14 cellular contexts compared by ENCODE assay signal in the genomic region with DNA sequence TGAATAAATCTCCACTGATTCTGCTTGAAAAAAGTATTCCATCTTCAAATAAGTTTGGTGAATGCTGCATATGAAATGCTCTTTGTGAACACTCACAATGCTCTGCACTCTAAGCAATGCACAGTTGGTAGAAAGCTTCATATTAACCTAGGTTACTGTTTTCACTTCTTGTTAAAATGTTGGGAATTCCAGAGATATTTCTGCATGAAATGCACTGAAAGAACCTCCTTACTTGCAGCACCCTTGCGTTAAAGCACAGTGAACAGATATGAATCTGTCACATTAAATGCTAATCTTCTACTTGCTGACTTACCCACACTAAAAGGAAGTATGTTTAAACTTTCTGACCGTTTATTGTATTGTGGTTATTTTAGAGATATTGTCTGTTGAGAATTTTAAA.
"Had no signal": no experiment of that assay in that cellular context is flagged by ENCODE, and none has a peak within 500 bp of the region (broad histone marks: within the 10 kb centered on the region; RNA-seq: fewer than 3 reads in every experiment).

No MANE protein-coding gene starts in this region.

- H3K27me3 Mint-ChIP-seq: natural killer cell treated with Interleukin-12 subunit alpha and Interleukin-12 subunit beta and Interleukin-15 and Interleukin-18, amount 100 ng/mL, for 72 hours had no signal

- H3K36me3 ChIP-seq: spleen, stomach had no signal

- H3K9me3 ChIP-seq: psoas muscle, stomach, testis had no signal

- H3K4me3 ChIP-seq: psoas muscle, spleen, stomach, testis had no signal

- DNase-seq: activated CD4-positive, alpha-beta T cell treated with anti-CD3 and anti-CD28 coated beads, Interleukin-2, amount 50 U/mL, for 4 hours; activated naive CD4-positive, alpha-beta T cell treated with anti-CD3 and anti-CD28 coated beads for 36 hours; hippocampal formation; kidney glomerular epithelial cell; mesendoderm; psoas muscle; spleen; stomach; testis had no signal

- H3K36me3 Mint-ChIP-seq: natural killer cell treated with Interleukin-12 subunit alpha and Interleukin-12 subunit beta and Interleukin-15 and Interleukin-18, amount 100 ng/mL, for 72 hours had no signal

- ATAC-seq: activated CD4-positive, CD25-positive, alpha-beta regulatory T cell treated with anti-CD3 and anti-CD28 coated beads, Interleukin-2, amount 50 U/mL, for 24 hours; esophagus mucosa; natural killer cell treated with Interleukin-12 subunit alpha and Interleukin-12 subunit beta and Interleukin-15 and Interleukin-18, amount 100 ng/mL, for 72 hours; psoas muscle; sciatic nerve had no signal

- H3K27me3 ChIP-seq: spleen, stomach, testis had no signal

- H3K27ac ChIP-seq: psoas muscle, spleen, stomach, testis had no signal

- H3K4me3 Mint-ChIP-seq: activated naive CD4-positive, alpha-beta T cell treated with anti-CD3 and anti-CD28 coated beads for 36 hours; natural killer cell treated with Interleukin-12 subunit alpha and Interleukin-12 subunit beta and Interleukin-15 and Interleukin-18, amount 100 ng/mL, for 72 hours had no signal

- H3K4me1 ChIP-seq: psoas muscle, spleen, stomach, testis had no signal

- H3K27ac Mint-ChIP-seq: activated naive CD4-positive, alpha-beta T cell treated with anti-CD3 and anti-CD28 coated beads for 36 hours; activated T-helper 2 cell treated with anti-CD3 and anti-CD28 coated beads, Interferon-gamma antibody, Interleukin-2, Interleukin-4, amounts not matched to agents 10 μg/mL and 5 μg/mL and 100 μg/mL, durations not matched to agents 14 hours and 24 hours and 36 hours; natural killer cell treated with Interleukin-12 subunit alpha and Interleukin-12 subunit beta and Interleukin-15 and Interleukin-18, amount 100 ng/mL, for 72 hours had no signal
